In the genomic region with DNA sequence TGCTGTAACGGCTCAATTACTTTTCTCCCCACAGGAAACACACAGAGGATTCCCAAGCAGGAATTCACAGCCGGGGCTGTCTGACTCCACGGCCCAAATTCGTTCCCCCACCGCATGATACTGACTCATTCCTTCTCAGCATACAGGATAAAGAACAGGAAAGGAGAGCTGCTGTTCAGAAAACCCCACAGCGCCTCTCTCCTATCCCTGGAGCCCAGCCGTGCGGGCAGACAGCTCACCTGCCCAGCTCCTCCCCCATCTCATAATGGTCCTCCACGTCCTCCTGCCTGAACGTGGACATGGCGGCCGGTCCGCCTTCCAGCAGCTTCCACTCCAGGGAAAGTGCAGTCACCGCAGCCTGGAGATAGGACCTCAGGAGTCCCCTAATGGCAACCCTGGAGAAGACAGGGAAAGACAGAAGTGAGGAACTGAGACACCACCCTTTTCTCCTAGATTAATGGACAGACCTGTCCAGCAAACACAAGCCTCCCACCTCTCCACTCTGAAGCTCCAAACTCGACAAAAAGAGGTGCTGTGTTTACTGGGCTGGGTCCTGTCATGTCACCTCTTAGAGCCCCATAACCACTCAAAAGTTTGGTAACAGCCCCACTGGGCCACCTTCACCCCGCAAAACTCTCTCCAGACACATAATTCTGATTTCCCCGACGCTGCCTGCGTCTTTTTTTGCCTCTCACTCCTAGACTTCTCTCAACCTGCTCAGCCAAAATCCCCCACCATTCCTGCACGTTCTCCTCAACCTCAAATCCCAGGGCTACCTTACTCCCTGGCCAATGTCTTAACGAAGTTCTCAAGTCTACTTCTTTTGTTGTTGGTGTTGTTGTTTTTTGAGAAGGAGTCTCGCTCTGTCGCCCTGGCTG, we compare ENCODE assay signal across 8 cellular contexts. TPM values are rescaled to one million over a fixed set of nuclear protein-coding genes. Genes with fewer than 3 reads are reported as not detected.
DNase-seq lines count a peak whose midpoint lies in the region; ATAC-seq, FAIRE-seq and TF ChIP-seq lines count a peak whose summit lies in the region.

No MANE protein-coding gene starts in this region.

- peaks cover 28% of the 10 kb centered on the region for H3K4me1 ChIP-seq in Caco-2
- H3K4me1 ChIP-seq in right lobe of liver: peaks cover 0 to 18% (median 7%) of the 10 kb centered on the region in 4 donors
- H3K4me1 ChIP-seq in transverse colon: peaks cover 41 to 60% (median 55%) of the 10 kb centered on the region in 4 donors

- TF ChIP-seq CTCF in Caco-2 (IDR thresholded peaks at IDR 0.05; ENCODE audit: insufficient read depth in 1 of 2, low read depth in 1 of 2, low read length in 1 of 2, severe bottlenecking in 1 of 2, unreplicated experiment in 1 of 2) (peak in 1 of 2 experiments; percentile 5), bronchial epithelial cell (IDR thresholded peaks at IDR 0.05; ENCODE audit: insufficient read depth, low read length, severe bottlenecking) (peak; percentile 20), right lobe of liver (IDR thresholded peaks at IDR 0.05) (no peak), transverse colon (IDR thresholded peaks at IDR 0.05) (peak in 1 of 5 experiments; percentile 12)

- TF ChIP-seq POLR2A in right lobe of liver (IDR thresholded peaks at IDR 0.05) (no peak), transverse colon (IDR thresholded peaks at IDR 0.05) (peak; percentile 37)

- CTCF ChIA-PET in Caco-2 (lab: Charles Lee): interaction anchor here (0.6 to 1.8 kb wide), 3 partner anchors 16 to 1383 kb away, joined by 4 to 16 read pairs (median 4); a partner anchor contains a TSS

- H3K27me3 ChIP-seq in Caco-2 (replicated peaks; ENCODE audit: control insufficient read depth, insufficient read depth, low read length) (no peaks in the 10 kb centered on the region), MG63 (no peaks in the 10 kb centered on the region), bronchial epithelial cell (ENCODE audit: control insufficient read depth, insufficient read depth, low read length) (no peaks in the 10 kb centered on the region), right lobe of liver (no peaks in the 10 kb centered on the region), transverse colon (no peaks in the 10 kb centered on the region)

- no peak for TF ChIP-seq EP300 in transverse colon (IDR thresholded peaks at IDR 0.05; ENCODE audit: low read depth)

- peaks cover 1% of the 10 kb centered on the region; the same call in 1 of the 2 replicates for H3K36me3 ChIP-seq in Caco-2 (ENCODE audit: control insufficient read depth, insufficient read depth, low read length)
- peaks cover 34% of the 10 kb centered on the region for H3K36me3 ChIP-seq in MG63
- peaks cover 24% of the 10 kb centered on the region for H3K36me3 ChIP-seq in bronchial epithelial cell (ENCODE audit: control insufficient read depth, insufficient read depth, low read length)
- H3K36me3 ChIP-seq in right lobe of liver: peaks cover 0 to 21% (median 1%) of the 10 kb centered on the region in 4 donors
- H3K36me3 ChIP-seq in transverse colon: peaks cover 0 to 5% (median 0%) of the 10 kb centered on the region in 4 donors

- intact Hi-C loops in Caco-2 (cut with micrococcal nuclease; ENCODE audit: unreplicated experiment): no loop called here
- intact Hi-C loops in right lobe of liver (cut with DNase I): no loop called here
- intact Hi-C loops in transverse colon (cut with DNase I; ENCODE audit: low total_unique reads): no loop called here

- POLR2A ChIA-PET in Caco-2 (lab: Charles Lee): interaction anchor here (0.8 to 3.6 kb wide), 6 partner anchors 10 to 207 kb away, joined by 3 to 67 read pairs (median 10); a partner anchor contains a TSS

- H3K27ac Mint-ChIP-seq in Caco-2 (ENCODE audit: unreplicated experiment): peak overlapping the region; percentile 79

- H3K27ac ChIP-seq in right lobe of liver (peak overlapping the region; percentile 88 to 91 (median 88)), transverse colon (peak overlapping the region; percentile 96 to 99 (median 98))

- peak overlapping the region; percentile 78 for H3K4me3 Mint-ChIP-seq in Caco-2 (ENCODE audit: unreplicated experiment)

- DNase-seq in Caco-2: peak; percentile 58 to 70
- peak; percentile 86 for DNase-seq in MG63
- DNase-seq in bronchial epithelial cell (ENCODE audit: low read depth): peak; percentile 94
- DNase-seq in right lobe of liver: peak in 1 of 3 donors; percentile 40
- no peak for DNase-seq in transverse colon
- no peak for DNase-seq in medulla oblongata (ENCODE audit: extremely low spot score)

- 38% methylated on average over 15 of the region's 23 CpGs for WGBS in right lobe of liver (ENCODE audit: insufficient coverage, low coverage, low lambda C conversion rate, missing lambda C conversion rate)
- WGBS in transverse colon (ENCODE audit: low coverage in 1 of 2), 2 donors: 42 to 49% methylated on average over 8 to 23 of the region's 23 CpGs

- peak; percentile 68 for FAIRE-seq in bronchial epithelial cell (lab: Jason Lieb, UNC)

- in situ Hi-C loops in transverse colon (cut with MboI; ENCODE audit: low pct_ligation_motif_present in 1 of 4, low pct_unique_long_range_greater_than_20kb in 1 of 4, low sequenced_read_pairs in 3 of 4): no loop called here

- H3K4me3 ChIP-seq in Caco-2 (ENCODE audit: low read depth, low read length): peak overlapping the region; percentile 97
- peak overlapping the region; percentile 87 for H3K4me3 ChIP-seq in MG63
- peak overlapping the region; percentile 96 for H3K4me3 ChIP-seq in bronchial epithelial cell (ENCODE audit: low read depth, low read length)
- H3K4me3 ChIP-seq in right lobe of liver: peak overlapping the region; percentile 80 to 94 (median 83)
- peak overlapping the region; percentile 86 to 97 (median 96) for H3K4me3 ChIP-seq in transverse colon

- peaks cover 67% of the 10 kb centered on the region for H3K36me3 Mint-ChIP-seq in Caco-2 (ENCODE audit: insufficient read depth, unreplicated experiment)

- no TSS peak for BruUV-seq in Caco-2 (replicated peaks; lab: Mats Ljungman, UMichigan)

- no peaks in the 10 kb centered on the region for H3K27me3 Mint-ChIP-seq in Caco-2 (ENCODE audit: insufficient read depth, unreplicated experiment)

- H3K9me3 ChIP-seq in Caco-2 (no peaks in the 10 kb centered on the region), MG63 (no peaks in the 10 kb centered on the region), right lobe of liver (no peaks in the 10 kb centered on the region), transverse colon (no peaks in the 10 kb centered on the region)

- H3K9me3 Mint-ChIP-seq in Caco-2 (ENCODE audit: unreplicated experiment): no peaks in the 10 kb centered on the region

- peaks cover 22% of the 10 kb centered on the region for H3K4me1 Mint-ChIP-seq in Caco-2 (ENCODE audit: low read depth, unreplicated experiment)

- ATAC-seq in right lobe of liver (peak in 1 of 4 donors; percentile 2), HG03460 (IDR thresholded peaks at IDR 0.05; ENCODE audit: unreplicated experiment) (no peak), GM21360 (IDR thresholded peaks at IDR 0.05; ENCODE audit: unreplicated experiment) (no peak)

RNA-seq across cellular contexts. Expression of a gene that starts 1.2 kb away (rescaled TPM):
- total RNA-seq in Caco-2 (2022): 58.6 and 66.4 TPM in 2 replicates
- 123 and 126 TPM in 2 replicates for total RNA-seq in MG63 (2014; rRNA removed; shearing (Covaris generic); ENCODE audit: low replicate concordance)
- total RNA-seq in bronchial epithelial cell: 105 and 128 TPM in 2 replicates
- 10 to 100 TPM; 13.1 to 63.7 (median 24.9) TPM for total RNA-seq in right lobe of liver
- 10 to 100 TPM; 54.6 to 89.0 (median 82.3) TPM for total RNA-seq in transverse colon

RNA-seq across cellular contexts. Expression of a gene that starts 15.6 kb away (rescaled TPM):
- total RNA-seq in Caco-2 (2022): 2,154 and 2,157 TPM in 2 replicates
- 1,092 and 1,573 TPM in 2 replicates for total RNA-seq in MG63 (2014; rRNA removed; shearing (Covaris generic); ENCODE audit: low replicate concordance)
- total RNA-seq in bronchial epithelial cell: 3,055 and 4,680 TPM in 2 replicates
- 1,000 to 10,000 TPM in 4 of 6 experiments, 100 to 1,000 TPM in 2; 933 to 1,231 (median 1,031) TPM for total RNA-seq in right lobe of liver
- 1,000 to 10,000 TPM; 1,013 to 1,686 (median 1,532) TPM for total RNA-seq in transverse colon

RNA-seq across cellular contexts. Expression of a gene that starts 36.8 kb away (rescaled TPM):
- total RNA-seq in Caco-2 (2022): not detected in 2 replicates
- total RNA-seq in MG63 (2014; rRNA removed; shearing (Covaris generic); ENCODE audit: low replicate concordance): not detected in 2 replicates
- total RNA-seq in bronchial epithelial cell: not detected in 2 replicates
- under 1 TPM in 1 of 6 experiments, not detected in 5; 0.17 TPM for total RNA-seq in right lobe of liver
- total RNA-seq in transverse colon: under 1 TPM in 1 of 4 donors, not detected in 3; 0.41 TPM

RNA-seq across cellular contexts. Expression of a gene that starts 37.9 kb away (rescaled TPM):
- total RNA-seq in Caco-2 (2022) (43.3 and 45.7 TPM in 2 replicates), bronchial epithelial cell (10.0 and 24.2 TPM in 2 replicates), right lobe of liver (10 to 100 TPM in 5 of 6 experiments, 1 to 10 TPM in 1; 9.9 to 20.0 (median 14.9) TPM), transverse colon (100 to 1,000 TPM in 1 of 4 donors, 10 to 100 TPM in 3; 15.5 to 110 (median 23.0) TPM)
- 7.4 and 10.4 TPM in 2 replicates for total RNA-seq in MG63 (2014; rRNA removed; shearing (Covaris generic); ENCODE audit: low replicate concordance)

Comparison
In these comparisons a context has a peak if more than half of its experiments do, and no peak if none do; other contexts are left out.
1. DNase-seq: peak in Caco-2 (2 of 2), MG63 (single experiment) and bronchial epithelial cell (single experiment); none in transverse colon (single experiment) and medulla oblongata (single experiment).
2. Peak in every context shown above with its lines, with median percentiles within 50 percentile points of each other: H3K4me3 ChIP-seq.